In genomic region chrX:49071877-49072711, GRCh38 we compare ENCODE assay signal across 2 cellular contexts.
TF ChIP-seq lines count a peak whose summit lies in the region.

No MANE protein-coding gene starts in this region.

TF ChIP-seq in GM23338, 12 proteins besides CTCF, POLR2A, EP300 and RAD21 (continued from another document):
- TF ChIP-seq POLR2AphosphoS5 (IDR thresholded peaks at IDR 0.05; ENCODE audit: low read depth) (no peak), EZH2phosphoT487 (IDR thresholded peaks at IDR 0.05; ENCODE audit: unreplicated experiment) (no peak), ZNF331 (CRISPR knock-in tag; IDR thresholded peaks at IDR 0.05; ENCODE audit: low read depth) (no peak)

TF ChIP-seq in GM12891, 5 proteins besides CTCF, POLR2A, EP300 and RAD21:
- TF ChIP-seq TAF1 (IDR thresholded peaks at IDR 0.05; ENCODE audit: low read depth, low read length) (no peak), PAX5 (IDR thresholded peaks at IDR 0.05; ENCODE audit: insufficient read depth, low read length, severe bottlenecking) (no peak), SPI1 (IDR thresholded peaks at IDR 0.05; ENCODE audit: low read depth, low read length) (no peak), POLR2AphosphoS5 (IDR thresholded peaks at IDR 0.05; ENCODE audit: low read depth, low read length) (no peak), POU2F2 (IDR thresholded peaks at IDR 0.05; ENCODE audit: low read depth, low read length) (no peak)
